16 cellular contexts compared by ENCODE assay signal in genomic region chr4:156779774-156780173, GRCh38.
DNase-seq lines count a peak whose midpoint lies in the region; ATAC-seq and TF ChIP-seq lines count a peak whose summit lies in the region.
"Had no signal": no experiment of that assay in that cellular context is flagged by ENCODE, and none has a peak within 500 bp of the region (broad histone marks: within the 10 kb centered on the region; RNA-seq: fewer than 3 reads in every experiment).

No MANE protein-coding gene starts in this region.

- H4K12ac ChIP-seq in trophoblast cell (ENCODE audit: low read depth, low read length) = no peak overlapping the region

- POLR2A ChIA-PET in HEK293T (lab: Yijun Ruan, JAX) = no interaction called here

- no peak overlapping the region for H2BK120ac ChIP-seq in trophoblast cell (ENCODE audit: insufficient read depth, low read length, poor library complexity)

- H4K8ac ChIP-seq in trophoblast cell (ENCODE audit: low read depth, low read length) = no peak overlapping the region

- peaks cover 8% of the 10 kb centered on the region for H3K79me1 ChIP-seq in trophoblast cell (ENCODE audit: low read length)

- H3K79me2 ChIP-seq in fibroblast of lung (ENCODE audit: control insufficient read depth, insufficient read depth, low read length) (peaks cover 8% of the 10 kb centered on the region), trophoblast cell (ENCODE audit: control insufficient read depth, insufficient read depth, low read length, poor library complexity) (no peaks in the 10 kb centered on the region)

- H3K23ac ChIP-seq in trophoblast cell (ENCODE audit: low read length) = no peak overlapping the region

- H3K4me2 ChIP-seq in fibroblast of lung (ENCODE audit: extremely low read depth, insufficient read depth, low read length) (peak overlapping the region; percentile 49), trophoblast cell (ENCODE audit: low read length) (no peak overlapping the region)

- no peak overlapping the region for H4K91ac ChIP-seq in trophoblast cell (ENCODE audit: low read depth, low read length)

- H3K27me3 ChIP-seq in fibroblast of lung (ENCODE audit: control insufficient read depth, insufficient read depth, low read length) (no peaks in the 10 kb centered on the region), trophoblast cell (ENCODE audit: insufficient read depth, low read length) (no peaks in the 10 kb centered on the region)
- H3K27me3 ChIP-seq: pancreas had no signal

- H3K18ac ChIP-seq in trophoblast cell (ENCODE audit: low read length) = no peak overlapping the region

- H2AK5ac ChIP-seq in trophoblast cell (ENCODE audit: low read length) = no peak overlapping the region

- no peak for ATAC-seq in HG03095 (IDR thresholded peaks at IDR 0.05; ENCODE audit: unreplicated experiment)
- ATAC-seq: stimulated activated effector memory CD8-positive, alpha-beta T cell treated with anti-CD3 and anti-CD28 coated beads, Interleukin-12 subunit alpha, Interleukin-12 subunit beta, amount 100 ng/mL, for 72 hours had no signal

- H3K9me3 ChIP-seq in fibroblast of lung (ENCODE audit: control insufficient read depth, insufficient read depth, low read depth, low read length) = no peaks in the 10 kb centered on the region
- no peaks in the 10 kb centered on the region for H3K9me3 ChIP-seq in trophoblast cell (ENCODE audit: insufficient read depth, low read depth, low read length)
- H3K9me3 ChIP-seq: pancreas had no signal

- H3K4me1 ChIP-seq in fibroblast of lung (ENCODE audit: control insufficient read depth, extremely low read depth, insufficient read depth, low read length) (peaks cover 6% of the 10 kb centered on the region), trophoblast cell (ENCODE audit: control insufficient read depth in 1 of 2, insufficient read depth in 2 of 2, low read length in 2 of 2) (peaks cover 2% of the 10 kb centered on the region in 2 experiments)
- H3K4me1 ChIP-seq: pancreas had no signal

- H3K4ac ChIP-seq in trophoblast cell (ENCODE audit: low read depth, low read length) = no peak overlapping the region

- H2AFZ ChIP-seq in fibroblast of lung (ENCODE audit: low read length) (no peak overlapping the region), trophoblast cell (ENCODE audit: insufficient read depth, low read length, poor library complexity) (no peak overlapping the region)

- H4K20me1 ChIP-seq in fibroblast of lung (ENCODE audit: control insufficient read depth, extremely low read depth, insufficient read depth, low read length) = no peaks in the 10 kb centered on the region

- no peak for TF ChIP-seq CTCF in fibroblast of lung (conservative IDR thresholded peaks at IDR 0.05 in 1 of 2, IDR thresholded peaks at IDR 0.05 in 1 of 2; ENCODE audit: low read depth in 1 of 2, low read length in 2 of 2)

- H2BK5ac ChIP-seq in trophoblast cell (ENCODE audit: low read depth, low read length, poor library complexity) = no peak overlapping the region

- H3K36me3 ChIP-seq in fibroblast of lung (ENCODE audit: control insufficient read depth, insufficient read depth, low read length) = no peaks in the 10 kb centered on the region
- H3K36me3 ChIP-seq in trophoblast cell (ENCODE audit: control insufficient read depth in 1 of 2, insufficient read depth in 2 of 2, low read length in 2 of 2) = no peaks in the 10 kb centered on the region
- H3K36me3 ChIP-seq: pancreas had no signal

- H3K27ac ChIP-seq in fibroblast of lung (ENCODE audit: insufficient read depth, low read length) (peak overlapping the region; percentile 60), trophoblast cell (ENCODE audit: low read depth, low read length) (peak overlapping the region; percentile 82)
- H3K27ac ChIP-seq: pancreas had no signal

- H3K9ac ChIP-seq in fibroblast of lung (ENCODE audit: insufficient read depth, low read length) = no peak overlapping the region
- H3K9ac ChIP-seq in trophoblast cell (ENCODE audit: low read length) = no peak overlapping the region

- H3K14ac ChIP-seq in trophoblast cell (ENCODE audit: low read length) = no peak overlapping the region

- no CpG with 5 or more reads among the region's 1 CpG for WGBS in trophoblast cell (ENCODE audit: extremely low coverage, insufficient coverage, insufficient read length)

- no peak overlapping the region for H2BK12ac ChIP-seq in trophoblast cell (ENCODE audit: low read length)

- DNase-seq in EL = peak; percentile 96
- peak; percentile 90 for DNase-seq in RPMI7951 (ENCODE audit: low read depth)
- DNase-seq in fibroblast of lung (ENCODE audit: low read depth in 2 of 2) = peak; percentile 89 to 98
- DNase-seq in trophoblast cell = peak in 1 of 2 donors; percentile 2
- no peak for DNase-seq in KG1 (lab: John Stamatoyannopoulos, UW)
- DNase-seq in NCI-H524 treated with DMSO at 0.1 percent for 48 hours (lab: John Stamatoyannopoulos, UW) = no peak
- no peak for DNase-seq in HEK293T (ENCODE audit: extremely low spot score)
- DNase-seq: activated gamma-delta T cell; CD4-positive, CD25-positive, alpha-beta regulatory T cell; cerebellar nuclear complex; NCI-H2029; pancreas; stimulated activated CD4-positive, alpha-beta T cell treated with anti-CD3 and anti-CD28 coated beads, Interleukin-2, amount 100 ng/mL, for 24 hours had no signal

- CTCF ChIA-PET in HEK293T (lab: Yijun Ruan, JAX) = no interaction called here

- H3K4me3 ChIP-seq in fibroblast of lung (replicated peaks in 1 of 4; ENCODE audit: control extremely low read depth in 1 of 4, insufficient read depth in 1 of 4, low read depth in 3 of 4, low read length in 4 of 4) (no peak overlapping the region), trophoblast cell (ENCODE audit: low read depth, low read length) (no peak overlapping the region)
- H3K4me3 ChIP-seq: lung, pancreas had no signal

TF ChIP-seq in HEK293T, 16 proteins besides CTCF, POLR2A, EP300 and RAD21:
- TF ChIP-seq LEF1 (IDR thresholded peaks at IDR 0.05; ENCODE audit: borderline replicate concordance) (no peak), FOXM1 (IDR thresholded peaks at IDR 0.05; ENCODE audit: borderline replicate concordance) (no peak), ELF4 (IDR thresholded peaks at IDR 0.05) (no peak), SP1 (IDR thresholded peaks at IDR 0.05) (no peak), SUZ12 (IDR thresholded peaks at IDR 0.05) (no peak), FOXA1 (IDR thresholded peaks at IDR 0.05) (no peak), BHLHE40 (IDR thresholded peaks at IDR 0.05; ENCODE audit: borderline replicate concordance) (no peak), ARNT (IDR thresholded peaks at IDR 0.05) (no peak), CTBP1 (IDR thresholded peaks at IDR 0.05; ENCODE audit: borderline replicate concordance) (no peak), TARDBP (IDR thresholded peaks at IDR 0.05) (no peak), PKNOX1 (IDR thresholded peaks at IDR 0.05) (no peak), NFRKB (IDR thresholded peaks at IDR 0.05) (no peak), L3MBTL2 (conservative IDR thresholded peaks at IDR 0.05) (no peak), HDGF (IDR thresholded peaks at IDR 0.05; ENCODE audit: borderline replicate concordance) (no peak), ZNF384 (IDR thresholded peaks at IDR 0.05) (no peak), FOXK2 (IDR thresholded peaks at IDR 0.05) (no peak)

Comparison
In these comparisons a context has a peak if more than half of its experiments do, and no peak if none do; other contexts are left out.
1. DNase-seq: peak in EL (single experiment), RPMI7951 (single experiment) and fibroblast of lung (2 of 2); none in KG1 (single experiment), NCI-H524 treated with DMSO at 0.1 percent for 48 hours (single experiment) and HEK293T (single experiment).